ENCODE assay signal across 21 cellular contexts in the genomic region with DNA sequence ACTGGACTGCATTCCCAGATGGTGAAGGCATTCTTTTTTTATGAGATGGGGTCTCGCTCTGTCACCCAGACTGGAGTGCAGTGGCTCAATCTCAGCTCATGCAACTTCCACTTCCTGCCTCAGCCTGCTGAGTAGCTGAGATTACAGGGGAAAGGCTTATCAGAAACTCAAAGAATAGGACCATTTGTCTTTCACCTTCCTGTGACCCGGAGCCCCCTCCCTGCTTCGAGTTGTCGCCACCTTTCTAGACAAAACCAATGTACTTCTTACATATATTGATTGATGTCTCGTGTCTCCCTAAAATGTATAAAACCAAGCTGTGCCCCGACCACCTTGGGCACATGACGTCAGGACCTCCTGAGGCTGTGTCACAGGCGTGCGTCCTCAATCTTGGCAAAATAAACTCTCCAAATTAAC. TPM values are rescaled to one million over a fixed set of nuclear protein-coding genes. Genes with fewer than 3 reads are reported as not detected.
A peak's percentile ranks its signal among the peaks of the same experiment; 100 is the strongest.
DNase-seq lines count a peak whose midpoint lies in the region; ATAC-seq and TF ChIP-seq lines count a peak whose summit lies in the region.
"Had no signal": no experiment of that assay in that cellular context is flagged by ENCODE, and none has a peak within 500 bp of the region (broad histone marks: within the 10 kb centered on the region; RNA-seq: fewer than 3 reads in every experiment).

No MANE protein-coding gene starts in this region.

- H3K9me3 Mint-ChIP-seq in activated naive CD4-positive, alpha-beta T cell treated with anti-CD3 and anti-CD28 coated beads for 36 hours = no peaks in the 10 kb centered on the region
- H3K9me3 Mint-ChIP-seq in brain (no peaks in the 10 kb centered on the region), neural progenitor cell (no peaks in the 10 kb centered on the region)
- H3K9me3 Mint-ChIP-seq: stimulated activated naive CD8-positive, alpha-beta T cell treated with anti-CD3 and anti-CD28 coated beads, Interleukin-15, Interleukin-2, amounts not matched to agents 100 ng/mL and 50 ng/mL, for 24 hours had no signal

- H4K20me1 ChIP-seq in MM.1S (ENCODE audit: insufficient read depth, low read length) (no peaks in the 10 kb centered on the region), neural progenitor cell (ENCODE audit: low read depth) (no peaks in the 10 kb centered on the region)

- peak overlapping the region; percentile 93; the same call in 1 of the 2 replicates for H3K27ac ChIP-seq in MM.1S (ENCODE audit: low read length)
- no peak overlapping the region for H3K27ac ChIP-seq in neural progenitor cell
- no peak overlapping the region for H3K27ac ChIP-seq in body of pancreas
- H3K27ac ChIP-seq: left ventricle myocardium inferior had no signal

- ATAC-seq in body of pancreas (no peak), Right ventricle myocardium superior (ENCODE audit: poor library complexity) (no peak)

- H3K27ac Mint-ChIP-seq in activated naive CD4-positive, alpha-beta T cell treated with anti-CD3 and anti-CD28 coated beads for 36 hours = no peak overlapping the region
- H3K27ac Mint-ChIP-seq in brain (peak overlapping the region in 1 of 5 experiments; percentile 18), neural progenitor cell (no peak overlapping the region)
- H3K27ac Mint-ChIP-seq: stimulated activated naive CD8-positive, alpha-beta T cell treated with anti-CD3 and anti-CD28 coated beads, Interleukin-15, Interleukin-2, amounts not matched to agents 100 ng/mL and 50 ng/mL, for 24 hours had no signal

- CTCF ChIA-PET in activated naive CD4-positive, alpha-beta T cell treated with anti-CD3 and anti-CD28 coated beads for 36 hours (lab: Charles Lee) = interaction anchor here (0.6 kb wide), 1 partner anchor 669 kb away, joined by 3 read pairs; no protein-coding TSS in a partner anchor

- H3K36me3 ChIP-seq in MM.1S (replicated peaks; ENCODE audit: insufficient read depth, low read length) (no peaks in the 10 kb centered on the region), neural progenitor cell (no peaks in the 10 kb centered on the region), body of pancreas (replicated peaks in 1 of 2; ENCODE audit: insufficient read depth in 1 of 2, low read depth in 2 of 2) (no peaks in the 10 kb centered on the region)
- H3K36me3 ChIP-seq: left ventricle myocardium inferior had no signal

- no peaks in the 10 kb centered on the region for H3K79me2 ChIP-seq in MM.1S (ENCODE audit: low read length)
- no peaks in the 10 kb centered on the region for H3K79me2 ChIP-seq in neural progenitor cell (ENCODE audit: low read depth)

- H3K27me3 Mint-ChIP-seq in activated naive CD4-positive, alpha-beta T cell treated with anti-CD3 and anti-CD28 coated beads for 36 hours (ENCODE audit: low read depth) = no peaks in the 10 kb centered on the region
- H3K27me3 Mint-ChIP-seq in brain (peaks cover 6% of the 10 kb centered on the region), neural progenitor cell (ENCODE audit: insufficient read depth, low read depth) (peaks cover 2% of the 10 kb centered on the region)
- H3K27me3 Mint-ChIP-seq: stimulated activated naive CD8-positive, alpha-beta T cell treated with anti-CD3 and anti-CD28 coated beads, Interleukin-15, Interleukin-2, amounts not matched to agents 100 ng/mL and 50 ng/mL, for 24 hours had no signal

- no peak for DNase-seq in activated naive CD4-positive, alpha-beta T cell treated with anti-CD3 and anti-CD28 coated beads for 36 hours
- DNase-seq in activated naive CD4-positive, alpha-beta T cell treated with Interleukin-2 at 50 U/mL for 16 hours = no peak
- DNase-seq in MM.1S (no peak), neural progenitor cell (ENCODE audit: low spot score) (no peak), NCI-H446 treated with DMSO at 0.1 percent for 48 hours (lab: John Stamatoyannopoulos, UW) (no peak), body of pancreas (no peak), Right ventricle myocardium superior (no peak)
- DNase-seq: activated CD4-positive, CD25-positive, alpha-beta regulatory T cell treated with anti-CD3 and anti-CD28 coated beads, Interleukin-2, amount 50 U/mL, for 72 hours; activated CD8-positive, alpha-beta memory T cell treated with anti-CD3 and anti-CD28 coated beads, Interleukin-2, amount 50 U/mL, for 48 hours; Caco-2; foreskin fibroblast; left ventricle myocardium inferior; NCI-H1048; NCI-H774; stimulated activated CD4-positive, alpha-beta T cell treated with anti-CD3 and anti-CD28 coated beads, Interleukin-15, amount 100 ng/mL, for 24 hours had no signal

- H3K4me3 Mint-ChIP-seq in activated naive CD4-positive, alpha-beta T cell treated with anti-CD3 and anti-CD28 coated beads for 36 hours = peak overlapping the region; percentile 26
- H3K4me3 Mint-ChIP-seq in brain (peak overlapping the region; percentile 22 to 67 (median 40)), neural progenitor cell (peak overlapping the region; percentile 3)
- H3K4me3 Mint-ChIP-seq: stimulated activated naive CD8-positive, alpha-beta T cell treated with anti-CD3 and anti-CD28 coated beads, Interleukin-15, Interleukin-2, amounts not matched to agents 100 ng/mL and 50 ng/mL, for 24 hours had no signal

- TF ChIP-seq CTCF in MM.1S (IDR thresholded peaks at IDR 0.05; ENCODE audit: low read length) = no peak
- no peak for TF ChIP-seq CTCF in brain (conservative IDR thresholded peaks at IDR 0.05)
- TF ChIP-seq CTCF in neural progenitor cell (IDR thresholded peaks at IDR 0.05) = no peak
- TF ChIP-seq CTCF in body of pancreas (IDR thresholded peaks at IDR 0.05) = no peak

- 40% methylated on average over 9 of the region's 9 CpGs for WGBS in body of pancreas, 2 donors

- peaks cover 5% of the 10 kb centered on the region for H3K4me1 Mint-ChIP-seq in activated naive CD4-positive, alpha-beta T cell treated with anti-CD3 and anti-CD28 coated beads for 36 hours (ENCODE audit: low read depth)
- H3K4me1 Mint-ChIP-seq in brain (no peaks in the 10 kb centered on the region), neural progenitor cell (peaks cover 11% of the 10 kb centered on the region)

- H3K4me1 ChIP-seq in MM.1S (ENCODE audit: low read length) (peaks cover 28% of the 10 kb centered on the region), neural progenitor cell (peaks cover 6% of the 10 kb centered on the region), body of pancreas (peaks cover 15% of the 10 kb centered on the region)

- no peak for TF ChIP-seq POLR2A in body of pancreas (IDR thresholded peaks at IDR 0.05)

- H3K9me3 ChIP-seq in MM.1S (replicated peaks; ENCODE audit: insufficient read depth, low read length) (no peaks in the 10 kb centered on the region), neural progenitor cell (ENCODE audit: low read depth) (no peaks in the 10 kb centered on the region), body of pancreas (no peaks in the 10 kb centered on the region)
- H3K9me3 ChIP-seq: Caco-2, left ventricle myocardium inferior had no signal

- no peaks in the 10 kb centered on the region for H3K9me2 ChIP-seq in MM.1S (replicated peaks; ENCODE audit: insufficient read depth, low read length)

- peaks cover 26% of the 10 kb centered on the region for H3F3A ChIP-seq in MM.1S (ENCODE audit: insufficient read depth, low read length)
- H3F3A ChIP-seq in neural progenitor cell (ENCODE audit: low read depth) = no peaks in the 10 kb centered on the region

- H3K4me3 ChIP-seq in MM.1S (ENCODE audit: low read length) = no peak overlapping the region
- no peak overlapping the region for H3K4me3 ChIP-seq in neural progenitor cell
- H3K4me3 ChIP-seq in body of pancreas = no peak overlapping the region
- H3K4me3 ChIP-seq: left ventricle myocardium inferior had no signal

- H3K4me2 ChIP-seq in MM.1S (ENCODE audit: low read depth, low read length) (peak overlapping the region; percentile 59; the same call in 1 of the 2 replicates), neural progenitor cell (no peak overlapping the region)

- H2AFZ ChIP-seq in MM.1S (ENCODE audit: low read length) (no peak overlapping the region), neural progenitor cell (replicated peaks) (no peak overlapping the region)

- H3K27me3 ChIP-seq in MM.1S (replicated peaks; ENCODE audit: insufficient read depth, low read length) (no peaks in the 10 kb centered on the region), neural progenitor cell (no peaks in the 10 kb centered on the region), body of pancreas (no peaks in the 10 kb centered on the region)

- H3K36me3 Mint-ChIP-seq in activated naive CD4-positive, alpha-beta T cell treated with anti-CD3 and anti-CD28 coated beads for 36 hours (ENCODE audit: low read depth) = no peaks in the 10 kb centered on the region
- H3K36me3 Mint-ChIP-seq in brain (no peaks in the 10 kb centered on the region), neural progenitor cell (no peaks in the 10 kb centered on the region)

- H3K9ac ChIP-seq in MM.1S (ENCODE audit: low read length) (no peak overlapping the region), neural progenitor cell (no peak overlapping the region)

- intact Hi-C loops in activated naive CD4-positive, alpha-beta T cell treated with anti-CD3 and anti-CD28 coated beads for 36 hours (cut with micrococcal nuclease) = loop anchor here (5.0 kb wide), 2 partner anchors 177 to 238 kb away; a partner anchor contains a TSS
- intact Hi-C loops in body of pancreas (cut with DNase I) (no loop called here), Right ventricle myocardium superior (cut with DNase I) (no loop called here)

RNA-seq across cellular contexts. Expression of a gene that starts 1.8 kb away (rescaled TPM):
- 1 to 10 TPM; 1.7 to 2.2 TPM for total RNA-seq in activated naive CD4-positive, alpha-beta T cell treated with anti-CD3 and anti-CD28 coated beads for 36 hours
- polyA plus RNA-seq in brain (ENCODE audit: insufficient read depth, low read depth, low replicate concordance) = 23.2 TPM
- total RNA-seq in neural progenitor cell (ENCODE audit: low replicate concordance) = 10.5 and 12.0 TPM in 2 replicates
- 1 to 10 TPM; 2.1 to 3.3 TPM for total RNA-seq in body of pancreas
- total RNA-seq in Right ventricle myocardium superior = 0.43 TPM
- total RNA-seq: A673 had no signal

RNA-seq across cellular contexts. Expression of a gene that starts 13.3 kb away (rescaled TPM):
- under 1 TPM; 0.10 to 0.25 TPM for total RNA-seq in activated naive CD4-positive, alpha-beta T cell treated with anti-CD3 and anti-CD28 coated beads for 36 hours
- 132 TPM for polyA plus RNA-seq in brain (ENCODE audit: insufficient read depth, low read depth, low replicate concordance)
- total RNA-seq in neural progenitor cell (ENCODE audit: low replicate concordance) (2.8 TPM in 1 of 2 replicates, not detected in the other), body of pancreas (10 to 100 TPM; 65.6 to 76.8 TPM), Right ventricle myocardium superior (0.11 TPM)
- total RNA-seq: myocyte had no signal

RNA-seq across cellular contexts. Expression of a gene that starts 16.8 kb away (rescaled TPM):
- total RNA-seq in activated naive CD4-positive, alpha-beta T cell treated with anti-CD3 and anti-CD28 coated beads for 36 hours = not detected
- polyA plus RNA-seq in brain (ENCODE audit: insufficient read depth, low read depth, low replicate concordance) = 4.4 TPM
- not detected in 2 replicates for total RNA-seq in neural progenitor cell (ENCODE audit: low replicate concordance)
- total RNA-seq in body of pancreas = not detected
- not detected for total RNA-seq in Right ventricle myocardium superior
- total RNA-seq: A673, Caco-2, endothelial cell of umbilical vein, left ventricle myocardium inferior, myocyte, RPMI7951 had no signal
- polyA plus RNA-seq: endothelial cell of umbilical vein had no signal

Comparison
In these comparisons a context has a peak if more than half of its experiments do, and no peak if none do; other contexts are left out.
1. RNA of a gene that starts 13.3 kb away (total RNA-seq): 65.6 to 76.8 TPM in body of pancreas; 0.10 to 0.25 TPM in activated naive CD4-positive, alpha-beta T cell treated with anti-CD3 and anti-CD28 coated beads for 36 hours, 0.11 TPM in Right ventricle myocardium superior (single experiment) and 2.8 TPM in neural progenitor cell; every median in the first group is over 10 times any median in the second.
2. Peak in every context shown above with its lines, with median percentiles within 50 percentile points of each other: H3K4me3 Mint-ChIP-seq.